Comparison of ENCODE assay signal across 20 cellular contexts in the genomic region with DNA sequence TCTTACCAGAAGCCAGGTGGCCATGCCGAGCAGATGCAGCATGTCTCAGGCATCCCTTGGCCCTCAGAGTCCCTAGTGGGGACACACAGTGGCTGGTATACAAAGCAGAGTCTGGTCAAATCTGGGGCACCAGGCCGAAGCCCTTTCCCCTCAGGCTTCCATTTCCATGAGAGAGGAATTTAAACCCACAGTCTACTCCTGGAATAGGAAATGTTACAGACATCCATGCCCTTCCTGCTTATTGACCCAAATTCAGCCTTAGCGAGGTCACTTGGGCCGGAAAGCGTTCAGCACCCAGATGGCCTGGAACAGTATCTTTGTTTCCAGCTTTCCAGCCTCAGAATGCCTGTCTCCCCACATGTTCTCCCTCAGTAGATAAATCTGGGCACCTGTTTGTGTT.
"Had no signal": no experiment of that assay in that cellular context is flagged by ENCODE, and none has a peak within 500 bp of the region (broad histone marks: within the 10 kb centered on the region; RNA-seq: fewer than 3 reads in every experiment).

No MANE protein-coding gene starts in this region.

- DNase-seq: cerebellar nuclear complex; effector memory CD8-positive, alpha-beta T cell; gastrocnemius medialis; kidney glomerular epithelial cell; left lung; mammary epithelial cell; nucleus accumbens; ovary; stimulated activated CD4-positive, alpha-beta T cell treated with anti-CD3 and anti-CD28 coated beads, Interleukin-2, amount 100 ng/mL, for 48 hours; stimulated activated CD8-positive, alpha-beta memory T cell treated with anti-CD3 and anti-CD28 coated beads, Interleukin-4, amount 100 ng/mL, for 48 hours had no signal

- H3K36me3 Mint-ChIP-seq: natural killer cell treated with Interleukin-12 subunit alpha and Interleukin-12 subunit beta and Interleukin-15 and Interleukin-18, amount 100 ng/mL, for 72 hours; stimulated activated effector memory CD8-positive, alpha-beta T cell treated with anti-CD3 and anti-CD28 coated beads, Interleukin-12 subunit alpha, Interleukin-12 subunit beta, amount 100 ng/mL, for 72 hours had no signal

- H3K4me1 Mint-ChIP-seq: neural progenitor cell; stimulated activated effector memory CD8-positive, alpha-beta T cell treated with anti-CD3 and anti-CD28 coated beads, Interleukin-12 subunit alpha, Interleukin-12 subunit beta, amount 100 ng/mL, for 72 hours had no signal

- H3K36me3 ChIP-seq: esophagus muscularis mucosa, gastrocnemius medialis, left lung, neural progenitor cell, ovary, tibial nerve had no signal

- H3K9me3 ChIP-seq: esophagus muscularis mucosa, gastrocnemius medialis, left lung, ovary, tibial nerve had no signal

- H2AFZ ChIP-seq: neural progenitor cell had no signal

- H3K4me3 Mint-ChIP-seq: dendritic cell treated with granulocyte-macrophage colony-stimulating factor and Interleukin-4, amounts not matched to agents 40 ng/mL and 50 ng/mL, for 4 days; effector memory CD8-positive, alpha-beta T cell; natural killer cell treated with Interleukin-12 subunit alpha and Interleukin-12 subunit beta and Interleukin-15 and Interleukin-18, amount 100 ng/mL, for 72 hours; neural progenitor cell; stimulated activated effector memory CD8-positive, alpha-beta T cell treated with anti-CD3 and anti-CD28 coated beads, Interleukin-12 subunit alpha, Interleukin-12 subunit beta, amount 100 ng/mL, for 72 hours; stimulated activated naive CD8-positive, alpha-beta T cell treated with anti-CD3 and anti-CD28 coated beads, Interleukin-15, Interleukin-2, amounts not matched to agents 100 ng/mL and 50 ng/mL, for 24 hours had no signal

- H3K9ac ChIP-seq: neural progenitor cell had no signal

- H3K27ac ChIP-seq: epithelial cell of prostate, esophagus muscularis mucosa, gastrocnemius medialis, left lung, neural progenitor cell, ovary, tibial nerve had no signal

- H3K9me3 Mint-ChIP-seq: dendritic cell treated with granulocyte-macrophage colony-stimulating factor and Interleukin-4, amounts not matched to agents 40 ng/mL and 50 ng/mL, for 4 days; effector memory CD8-positive, alpha-beta T cell; natural killer cell treated with Interleukin-12 subunit alpha and Interleukin-12 subunit beta and Interleukin-15 and Interleukin-18, amount 100 ng/mL, for 72 hours; neural progenitor cell; stimulated activated effector memory CD8-positive, alpha-beta T cell treated with anti-CD3 and anti-CD28 coated beads, Interleukin-12 subunit alpha, Interleukin-12 subunit beta, amount 100 ng/mL, for 72 hours; stimulated activated naive CD8-positive, alpha-beta T cell treated with anti-CD3 and anti-CD28 coated beads, Interleukin-15, Interleukin-2, amounts not matched to agents 100 ng/mL and 50 ng/mL, for 24 hours had no signal

- H3K4me3 ChIP-seq: esophagus muscularis mucosa, gastrocnemius medialis, left lung, neural progenitor cell, ovary, smooth muscle cell, tibial nerve had no signal

- H3K4me2 ChIP-seq: neural progenitor cell, smooth muscle cell had no signal

- H3K4me1 ChIP-seq: neural progenitor cell, tibial nerve had no signal

- H3K27ac Mint-ChIP-seq: dendritic cell treated with granulocyte-macrophage colony-stimulating factor and Interleukin-4, amounts not matched to agents 40 ng/mL and 50 ng/mL, for 4 days; effector memory CD8-positive, alpha-beta T cell; natural killer cell treated with Interleukin-12 subunit alpha and Interleukin-12 subunit beta and Interleukin-15 and Interleukin-18, amount 100 ng/mL, for 72 hours; neural progenitor cell; stimulated activated effector memory CD8-positive, alpha-beta T cell treated with anti-CD3 and anti-CD28 coated beads, Interleukin-12 subunit alpha, Interleukin-12 subunit beta, amount 100 ng/mL, for 72 hours; stimulated activated naive CD8-positive, alpha-beta T cell treated with anti-CD3 and anti-CD28 coated beads, Interleukin-15, Interleukin-2, amounts not matched to agents 100 ng/mL and 50 ng/mL, for 24 hours had no signal

- H3K27me3 Mint-ChIP-seq: dendritic cell treated with granulocyte-macrophage colony-stimulating factor and Interleukin-4, amounts not matched to agents 40 ng/mL and 50 ng/mL, for 4 days; stimulated activated naive CD8-positive, alpha-beta T cell treated with anti-CD3 and anti-CD28 coated beads, Interleukin-15, Interleukin-2, amounts not matched to agents 100 ng/mL and 50 ng/mL, for 24 hours had no signal

- H3K27me3 ChIP-seq: esophagus muscularis mucosa, gastrocnemius medialis, left lung, neural progenitor cell, ovary, tibial nerve had no signal

- ATAC-seq: effector memory CD8-positive, alpha-beta T cell; gastrocnemius medialis; left lung; natural killer cell treated with Interleukin-12 subunit alpha and Interleukin-12 subunit beta and Interleukin-15 and Interleukin-18, amount 100 ng/mL, for 72 hours; right cardiac atrium; stimulated activated effector memory CD8-positive, alpha-beta T cell treated with anti-CD3 and anti-CD28 coated beads, Interleukin-12 subunit alpha, Interleukin-12 subunit beta, amount 100 ng/mL, for 72 hours had no signal
